Comparison of ENCODE assay signal across 32 cellular contexts in genomic region chrX:133908223-133908622, GRCh38.
"Had no signal": no experiment of that assay in that cellular context is flagged by ENCODE, and none has a peak within 500 bp of the region (broad histone marks: within the 10 kb centered on the region; RNA-seq: fewer than 3 reads in every experiment).

No MANE protein-coding gene starts in this region.

- DNase-seq: naive thymus-derived CD4-positive, alpha-beta T cell; natural killer cell; nephron progenitor cell; occipital lobe; ovary; posterior cingulate gyrus; psoas muscle; right cardiac atrium; spleen; stimulated activated CD4-positive, alpha-beta T cell treated with anti-CD3 and anti-CD28 coated beads, Interleukin-12 subunit alpha, Interleukin-12 subunit beta, amount 100 ng/mL, for 4 hours; stimulated activated CD4-positive, alpha-beta T cell treated with anti-CD3 and anti-CD28 coated beads, Interleukin-1b, Interleukin-23, amount 100 ng/mL, for 48 hours; stimulated activated CD4-positive, alpha-beta T cell treated with anti-CD3 and anti-CD28 coated beads, Interleukin-4, amount 100 ng/mL, for 1 hour; stimulated activated CD4-positive, alpha-beta T cell treated with anti-CD3 and anti-CD28 coated beads, Interleukin-4, amount 100 ng/mL, for 4 hours; stimulated activated CD8-positive, alpha-beta memory T cell treated with anti-CD3 and anti-CD28 coated beads, Interleukin-4, amount 100 ng/mL, for 48 hours; stimulated activated naive CD4-positive, alpha-beta T cell; stimulated activated naive CD8-positive, alpha-beta T cell treated with anti-CD3 and anti-CD28 coated beads, Interleukin-15, amount 100 ng/mL, for 72 hours; stimulated activated naive CD8-positive, alpha-beta T cell treated with anti-CD3 and anti-CD28 coated beads, Interleukin-15, Interleukin-2, amounts not matched to agents 100 U/mL and 50 U/mL, for 24 hours; substantia nigra; testis; tibial artery; transverse colon; upper lobe of left lung had no signal

- FAIRE-seq: urothelium cell line had no signal

- H3K27me3 ChIP-seq: neural progenitor cell, ovary, suprapubic skin, testis, tibial artery, transverse colon, upper lobe of left lung, vagina had no signal

- H3K27ac ChIP-seq: neural progenitor cell, ovary, parathyroid adenoma, psoas muscle, skin epidermis, spleen, suprapubic skin, testis, tibial artery, transverse colon, upper lobe of left lung, vagina had no signal

- H3K9me3 Mint-ChIP-seq: naive thymus-derived CD4-positive, alpha-beta T cell; natural killer cell; nephron progenitor cell; stimulated activated memory B cell treated with anti-CD40 and anti-IgM and Interleukin-4, amounts not matched to agents 10 μg/mL and 1 μg/mL and 100 μg/mL, for 72 hours; stimulated activated naive CD8-positive, alpha-beta T cell treated with anti-CD3 and anti-CD28 coated beads, Interleukin-15, amount 100 ng/mL, for 72 hours had no signal

- H3K27me3 Mint-ChIP-seq: progenitor cell of endocrine pancreas; stimulated activated memory B cell treated with anti-CD40 and anti-IgM and Interleukin-4, amounts not matched to agents 10 μg/mL and 1 μg/mL and 100 μg/mL, for 72 hours; stimulated activated naive CD8-positive, alpha-beta T cell treated with anti-CD3 and anti-CD28 coated beads, Interleukin-15, amount 100 ng/mL, for 72 hours had no signal

- H3K9ac ChIP-seq: neural progenitor cell, parathyroid adenoma had no signal

- H3K4me3 Mint-ChIP-seq: naive thymus-derived CD4-positive, alpha-beta T cell; natural killer cell; nephron progenitor cell; neural progenitor cell; stimulated activated memory B cell treated with anti-CD40 and anti-IgM and Interleukin-4, amounts not matched to agents 10 μg/mL and 1 μg/mL and 100 μg/mL, for 72 hours; stimulated activated naive CD8-positive, alpha-beta T cell treated with anti-CD3 and anti-CD28 coated beads, Interleukin-15, amount 100 ng/mL, for 72 hours had no signal

- H2AFZ ChIP-seq: neural progenitor cell, parathyroid adenoma had no signal

- H3K36me3 Mint-ChIP-seq: naive thymus-derived CD4-positive, alpha-beta T cell; natural killer cell; stimulated activated memory B cell treated with anti-CD40 and anti-IgM and Interleukin-4, amounts not matched to agents 10 μg/mL and 1 μg/mL and 100 μg/mL, for 72 hours had no signal

- H3K27ac Mint-ChIP-seq: naive thymus-derived CD4-positive, alpha-beta T cell; natural killer cell; neural progenitor cell; progenitor cell of endocrine pancreas; stimulated activated memory B cell treated with anti-CD40 and anti-IgM and Interleukin-4, amounts not matched to agents 10 μg/mL and 1 μg/mL and 100 μg/mL, for 72 hours; stimulated activated naive CD8-positive, alpha-beta T cell treated with anti-CD3 and anti-CD28 coated beads, Interleukin-15, amount 100 ng/mL, for 72 hours had no signal

- H3K4me1 Mint-ChIP-seq: natural killer cell; stimulated activated memory B cell treated with anti-CD40 and anti-IgM and Interleukin-4, amounts not matched to agents 10 μg/mL and 1 μg/mL and 100 μg/mL, for 72 hours; stimulated activated naive CD8-positive, alpha-beta T cell treated with anti-CD3 and anti-CD28 coated beads, Interleukin-15, amount 100 ng/mL, for 72 hours had no signal

- H3K4me1 ChIP-seq: parathyroid adenoma, psoas muscle, spleen, suprapubic skin, testis, tibial artery, transverse colon, upper lobe of left lung, vagina had no signal

- H3K9me3 ChIP-seq: ovary, psoas muscle, spleen, suprapubic skin, testis, tibial artery, transverse colon, upper lobe of left lung, vagina had no signal

- ATAC-seq: naive thymus-derived CD4-positive, alpha-beta T cell; natural killer cell; psoas muscle; right cardiac atrium; sciatic nerve; stimulated activated memory B cell treated with anti-CD40 and anti-IgM and Interleukin-4, amounts not matched to agents 10 μg/mL and 1 μg/mL and 100 μg/mL, for 72 hours; stimulated activated naive CD8-positive, alpha-beta T cell treated with anti-CD3 and anti-CD28 coated beads, Interleukin-15, amount 100 ng/mL, for 72 hours; stimulated activated naive CD8-positive, alpha-beta T cell treated with anti-CD3 and anti-CD28 coated beads, Interleukin-15, Interleukin-2, amounts not matched to agents 100 U/mL and 50 U/mL, for 24 hours had no signal

- H3K4me3 ChIP-seq: neural progenitor cell, ovary, psoas muscle, skin epidermis, smooth muscle cell, spleen, suprapubic skin, testis, tibial artery, transverse colon, upper lobe of left lung, vagina had no signal

- H3K4me2 ChIP-seq: neural progenitor cell, smooth muscle cell had no signal

- H3K79me2 ChIP-seq: parathyroid adenoma had no signal

- H3K36me3 ChIP-seq: neural progenitor cell, ovary, spleen, suprapubic skin, tibial artery, transverse colon, upper lobe of left lung, vagina had no signal
